In genomic region chr5:108101105-108101504, GRCh38 we compare ENCODE assay signal across 19 cellular contexts.
DNase-seq lines count a peak whose midpoint lies in the region; ATAC-seq and TF ChIP-seq lines count a peak whose summit lies in the region.
"Had no signal": no experiment of that assay in that cellular context is flagged by ENCODE, and none has a peak within 500 bp of the region (broad histone marks: within the 10 kb centered on the region; RNA-seq: fewer than 3 reads in every experiment).

No MANE protein-coding gene starts in this region.

- no peaks in the 10 kb centered on the region for H3K27me3 ChIP-seq in gastrocnemius medialis
- H3K27me3 ChIP-seq: BLaER1 had no signal

- POLR2A ChIA-PET in T-cell (lab: Charles Lee) = interaction anchor here in 1 of 2 donors (0.7 kb wide), 1 partner anchor 38 kb away, joined by 3 read pairs; no protein-coding TSS in a partner anchor

- DNase-seq in NCI-H2029 treated with DMSO at 0.1 percent for 48 hours (lab: John Stamatoyannopoulos, UW) (peak; percentile 95), astrocyte of the spinal cord (ENCODE audit: low read depth, low spot score) (peak; percentile 45), left ventricle myocardium superior (no peak), gastrocnemius medialis (no peak), COLO668 (lab: John Stamatoyannopoulos, UW; ENCODE audit: unreplicated experiment) (no peak), T-cell (no peak), GOT3 (lab: John Stamatoyannopoulos, UW) (no peak)
- DNase-seq: activated CD4-positive, alpha-beta T cell treated with anti-CD3 and anti-CD28 coated beads, Interleukin-2, amount 10 ng/mL, durations not matched to agents 7 days and 5 days; activated T-cell treated with anti-CD3 and anti-CD28 coated beads, Interleukin-2, amount 50 U/mL, for 48 hours; aorta; KG1; NCI-H1694 treated with DMSO at 0.1 percent for 48 hours; NK-92 treated with Interleukin-12 subunit alpha and Interleukin-12 subunit beta, amount 100 ng/mL, for 24 hours; SHP77 treated with DMSO at 0.1 percent for 48 hours had no signal

- H3K4me3 ChIP-seq in astrocyte of the spinal cord (ENCODE audit: low read depth, low read length) = no peak overlapping the region
- no peak overlapping the region for H3K4me3 ChIP-seq in gastrocnemius medialis
- H3K4me3 ChIP-seq: BLaER1, thoracic aorta had no signal

- no peaks in the 10 kb centered on the region for H3K27me3 Mint-ChIP-seq in T-cell
- H3K27me3 Mint-ChIP-seq: activated CD4-positive, alpha-beta T cell treated with anti-CD3 and anti-CD28 coated beads, Interleukin-2, amount 10 ng/mL, durations not matched to agents 7 days and 5 days had no signal

- no peak overlapping the region for H3K27ac Mint-ChIP-seq in T-cell
- H3K27ac Mint-ChIP-seq: activated CD4-positive, alpha-beta T cell treated with anti-CD3 and anti-CD28 coated beads, Interleukin-2, amount 10 ng/mL, durations not matched to agents 7 days and 5 days had no signal

- peaks cover 18% of the 10 kb centered on the region for H3K36me3 Mint-ChIP-seq in T-cell

- ATAC-seq in left ventricle myocardium superior (peak; percentile 98), gastrocnemius medialis (peak; percentile 51 to 72), T-cell (replicated peaks in 1 of 4) (no peak), GM19467 (IDR thresholded peaks at IDR 0.05; ENCODE audit: unreplicated experiment) (no peak)

- in situ Hi-C loops in astrocyte of the spinal cord (cut with HindIII; ENCODE audit: low sequenced_read_pairs) (no loop called here), gastrocnemius medialis (cut with MboI; ENCODE audit: low sequenced_read_pairs in 4 of 4) (no loop called here)

- peaks cover 8 to 10% of the 10 kb centered on the region in 2 donors for H3K4me1 ChIP-seq in gastrocnemius medialis
- H3K4me1 ChIP-seq: BLaER1, parathyroid adenoma had no signal

- no peak for TF ChIP-seq POLR2A in gastrocnemius medialis (IDR thresholded peaks at IDR 0.05)

- no peaks in the 10 kb centered on the region for H3K9me3 Mint-ChIP-seq in T-cell
- H3K9me3 Mint-ChIP-seq: activated CD4-positive, alpha-beta T cell treated with anti-CD3 and anti-CD28 coated beads, Interleukin-2, amount 10 ng/mL, durations not matched to agents 7 days and 5 days had no signal

- H3K4me1 Mint-ChIP-seq in T-cell = no peaks in the 10 kb centered on the region
- H3K4me1 Mint-ChIP-seq: activated CD4-positive, alpha-beta T cell treated with anti-CD3 and anti-CD28 coated beads, Interleukin-2, amount 10 ng/mL, durations not matched to agents 7 days and 5 days had no signal

- intact Hi-C loops in left ventricle myocardium superior (cut with micrococcal nuclease) (no loop called here), gastrocnemius medialis (cut with DNase I; ENCODE audit: low total_unique reads) (no loop called here)

- H3K36me3 ChIP-seq in gastrocnemius medialis = no peaks in the 10 kb centered on the region
- H3K36me3 ChIP-seq: BLaER1, thoracic aorta had no signal

- H3K4me3 Mint-ChIP-seq in T-cell = no peak overlapping the region
- H3K4me3 Mint-ChIP-seq: activated CD4-positive, alpha-beta T cell treated with anti-CD3 and anti-CD28 coated beads, Interleukin-2, amount 10 ng/mL, durations not matched to agents 7 days and 5 days had no signal

- no peaks in the 10 kb centered on the region for H3K9me3 ChIP-seq in gastrocnemius medialis
- H3K9me3 ChIP-seq: BLaER1, thoracic aorta had no signal

- TF ChIP-seq CTCF in astrocyte of the spinal cord (IDR thresholded peaks at IDR 0.05; ENCODE audit: low read depth, low read length) (no peak), gastrocnemius medialis (IDR thresholded peaks at IDR 0.05 in 4 of 5, conservative IDR thresholded peaks at IDR 0.05 in 1 of 5) (no peak)

- H3K27ac ChIP-seq in gastrocnemius medialis = no peak overlapping the region
- H3K27ac ChIP-seq: BLaER1, HL-60, parathyroid adenoma, thoracic aorta had no signal

- CTCF ChIA-PET in T-cell (lab: Charles Lee) = no interaction called here

Comparison
In these comparisons a context has a peak if more than half of its experiments do, and no peak if none do; other contexts are left out.
1. DNase-seq: peak in NCI-H2029 treated with DMSO at 0.1 percent for 48 hours (single experiment) and astrocyte of the spinal cord (single experiment); none in left ventricle myocardium superior (single experiment), gastrocnemius medialis (0 of 2), COLO668 (single experiment), T-cell (0 of 34) and GOT3 (single experiment).
2. ATAC-seq: peak in left ventricle myocardium superior (single experiment) and gastrocnemius medialis (2 of 2); none in T-cell (0 of 4) and GM19467 (single experiment).